Comparison of ENCODE assay signal across 8 cellular contexts in genomic region chr1:22025368-22026154, GRCh38. TPM values are rescaled to one million over a fixed set of nuclear protein-coding genes. Genes with fewer than 3 reads are reported as not detected.
DNase-seq lines count a peak whose midpoint lies in the region; ATAC-seq, FAIRE-seq and TF ChIP-seq lines count a peak whose summit lies in the region.

No MANE protein-coding gene starts in this region.

- ATAC-seq in HG02852 (IDR thresholded peaks at IDR 0.05; ENCODE audit: unreplicated experiment) = peak; percentile 64
- peak; percentile 95 to 98 (median 96) for ATAC-seq in heart left ventricle

- peak; percentile 98 for FAIRE-seq in GM12892 (lab: Jason Lieb, UNC)

- H3K27me3 Mint-ChIP-seq in type B pancreatic cell = no peaks in the 10 kb centered on the region

- 0 to 18% (median 0%) methylated on average over 42 of the region's 42 CpGs for WGBS in adipose tissue, 3 donors
- WGBS in heart left ventricle, 4 donors = 0 to 1% (median 0%) methylated on average over 38 to 42 of the region's 42 CpGs

- no peaks in the 10 kb centered on the region for H3K9me3 Mint-ChIP-seq in type B pancreatic cell

- H3K27ac Mint-ChIP-seq in type B pancreatic cell = peak overlapping the region; percentile 98

- H3K36me3 Mint-ChIP-seq in type B pancreatic cell = no peaks in the 10 kb centered on the region

- H3K27me3 ChIP-seq in heart left ventricle = no peaks in the 10 kb centered on the region

- no peaks in the 10 kb centered on the region for H3K9me3 ChIP-seq in heart left ventricle

- H3K27ac ChIP-seq in adipose tissue (ENCODE audit: low read depth, low read length) (peak overlapping the region; percentile 93), heart left ventricle (peak overlapping the region; percentile 93 to 100 (median 99))

- peaks cover 0 to 24% (median 13%) of the 10 kb centered on the region in 12 donors for H3K4me1 ChIP-seq in heart left ventricle

- peaks cover 0 to 9% (median 0%) of the 10 kb centered on the region in 9 donors for H3K36me3 ChIP-seq in heart left ventricle

- TF ChIP-seq CTCF in heart left ventricle (IDR thresholded peaks at IDR 0.05) = no peak
- no peak for TF ChIP-seq CTCF in type B pancreatic cell (conservative IDR thresholded peaks at IDR 0.05)

- peaks cover 28% of the 10 kb centered on the region for H3K4me1 Mint-ChIP-seq in type B pancreatic cell (ENCODE audit: unreplicated experiment)

- intact Hi-C loops in heart left ventricle (cut with DNase I) (loop anchor here in 2 of 10 donors (2.0 kb wide), 1 partner anchor 27 kb away; the partner anchor contains the start of gene CDC42 (in 2 of the 2)), posterior cingulate gyrus (cut with DNase I) (loop anchor here (1.0 kb wide), 1 partner anchor 27 kb away; the partner anchor contains the start of gene CDC42)

- peak overlapping the region; percentile 98 for H3K4me3 Mint-ChIP-seq in type B pancreatic cell

- peak; percentile 94 for TF ChIP-seq POLR2A in GM12892 (IDR thresholded peaks at IDR 0.05; ENCODE audit: low read depth, low read length)
- peak in 1 of 2 donors; percentile 65 for TF ChIP-seq POLR2A in heart left ventricle (IDR thresholded peaks at IDR 0.05)

- H3K4me3 ChIP-seq in heart left ventricle = peak overlapping the region; percentile 64 to 99 (median 96)

- DNase-seq in GM12892 (ENCODE audit: insufficient read length) (peak; percentile 68), NCI-H146 (lab: John Stamatoyannopoulos, UW) (peak; percentile 88), T follicular helper cell (ENCODE audit: low read depth) (peak; percentile 81), heart left ventricle (peak; percentile 86 to 92 (median 89)), posterior cingulate gyrus (peak; percentile 68 to 98 (median 87)), type B pancreatic cell (ENCODE audit: extremely low spot score, unreplicated experiment) (peak; percentile 86)

RNA-seq across cellular contexts. Expression of gene CELA3A, which starts 24.1 kb away (rescaled TPM):
- polyA plus RNA-seq in GM12892 (2012; ENCODE audit: missing spikeins) = not detected
- polyA plus RNA-seq in adipose tissue = over 10,000 TPM in 1 of 3 donors, 10 to 100 TPM in 1, 1 to 10 TPM in 1; 5.3 to 36,211 (median 17.7) TPM
- 1 to 10 TPM in 4 of 9 donors, not detected in 5; 2.9 to 4.8 (median 3.1) TPM for total RNA-seq in heart left ventricle
- under 1 TPM in 1 of 2 donors, not detected in 1; 0.68 TPM for polyA plus RNA-seq in heart left ventricle
- total RNA-seq in type B pancreatic cell (ENCODE audit: low replicate concordance) = 0.40 TPM in 1 of 2 replicates, not detected in the other

RNA-seq across cellular contexts. Expression of gene CDC42, which starts 26.9 kb away (rescaled TPM):
- polyA plus RNA-seq in GM12892 (2012; ENCODE audit: missing spikeins) = 324 TPM
- polyA plus RNA-seq in adipose tissue = 100 to 1,000 TPM in 2 of 3 donors, 10 to 100 TPM in 1; 55.3 to 184 (median 159) TPM
- total RNA-seq in heart left ventricle = 100 to 1,000 TPM; 135 to 260 (median 189) TPM
- polyA plus RNA-seq in heart left ventricle = 100 to 1,000 TPM in 1 of 2 donors, 10 to 100 TPM in 1; 74.3 to 184 TPM
- 238 and 301 TPM in 2 replicates for total RNA-seq in type B pancreatic cell (ENCODE audit: low replicate concordance)

RNA-seq across cellular contexts. Expression of gene CELA3B, which starts 48.7 kb away (rescaled TPM):
- polyA plus RNA-seq in GM12892 (2012; ENCODE audit: missing spikeins) = not detected
- polyA plus RNA-seq in adipose tissue (over 10,000 TPM in 1 of 3 donors, 1 to 10 TPM in 2; 1.2 to 11,522 (median 8.1) TPM), heart left ventricle (under 1 TPM in 1 of 2 donors, not detected in 1; 0.24 TPM)
- total RNA-seq in heart left ventricle (1 to 10 TPM in 5 of 9 donors, not detected in 4; 1.2 to 2.6 (median 1.8) TPM), type B pancreatic cell (ENCODE audit: low replicate concordance) (not detected in 2 replicates)

Comparison
In these comparisons a context has a peak if more than half of its experiments do, and no peak if none do; other contexts are left out.
1. Peak in every context shown above with its lines: DNase-seq, ATAC-seq, H3K4me3 ChIP-seq and H3K27ac ChIP-seq.